Comparison of ENCODE assay signal across 9 cellular contexts in the genomic region with DNA sequence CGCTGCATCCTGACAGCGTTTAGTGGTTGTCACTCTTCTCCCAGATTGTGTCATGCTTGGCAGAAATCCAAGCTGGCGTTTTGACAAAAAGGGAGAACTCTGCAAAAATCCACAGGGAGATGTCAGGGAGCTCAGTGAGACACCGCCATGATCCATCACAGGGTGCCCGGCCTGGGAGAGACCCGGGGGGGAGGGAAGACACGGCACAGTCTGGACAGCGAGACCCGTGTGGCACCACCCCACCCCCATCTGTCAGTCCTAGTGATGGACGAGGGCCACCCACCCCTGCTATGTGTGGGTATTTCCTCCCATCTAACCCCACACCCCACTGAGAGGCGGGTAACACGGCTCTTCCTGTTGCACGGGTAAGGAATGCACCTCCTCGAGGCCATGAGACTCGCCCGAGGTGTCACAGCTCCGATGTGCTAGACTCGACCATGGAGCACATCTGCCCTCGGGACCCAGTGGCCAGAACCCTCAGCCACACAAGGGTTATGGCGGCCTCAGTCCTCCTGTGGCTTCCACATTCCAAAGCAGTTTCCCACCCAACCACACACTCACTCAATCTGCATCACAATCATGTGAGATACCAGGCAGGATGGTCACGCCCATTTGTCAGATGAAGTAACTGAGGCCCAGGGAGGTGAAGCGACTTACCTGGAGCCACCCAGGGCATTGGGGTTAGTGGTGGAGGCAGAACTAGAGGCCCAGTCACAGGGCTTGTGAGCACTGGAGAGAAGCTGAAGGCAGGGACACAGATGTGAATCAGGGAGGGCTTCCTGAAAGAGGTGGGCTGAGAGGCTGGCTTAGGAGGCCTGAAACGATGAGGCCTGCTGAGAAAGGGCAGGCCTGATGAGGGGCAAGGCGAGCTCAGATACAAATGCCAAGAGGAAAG.
A peak's percentile ranks its signal among the peaks of the same experiment; 100 is the strongest.
DNase-seq lines count a peak whose midpoint lies in the region; ATAC-seq lines count a peak whose summit lies in the region.
"Had no signal": no experiment of that assay in that cellular context is flagged by ENCODE, and none has a peak within 500 bp of the region (broad histone marks: within the 10 kb centered on the region; RNA-seq: fewer than 3 reads in every experiment).

No MANE protein-coding gene starts in this region.

- H3K79me1 ChIP-seq in mesendoderm (ENCODE audit: low read length), result no peaks in the 10 kb centered on the region

- WGBS in mesendoderm (ENCODE audit: extremely low coverage, insufficient coverage, low lambda C conversion rate), result no CpG with 5 or more reads among the region's 24 CpGs

- H3K27me3 ChIP-seq in mesendoderm (ENCODE audit: insufficient read depth, low read length, poor library complexity), result no peaks in the 10 kb centered on the region

- no peak overlapping the region for H2BK120ac ChIP-seq in mesendoderm (ENCODE audit: low read depth, low read length)

- H3K27ac ChIP-seq in caudate nucleus (ENCODE audit: low read depth, low read length), result no peak overlapping the region
- no peak overlapping the region for H3K27ac ChIP-seq in mesendoderm (ENCODE audit: low read depth, low read length)

- no peak overlapping the region for H3K18ac ChIP-seq in mesendoderm (ENCODE audit: low read length)

- H3K36me3 ChIP-seq in mesendoderm (ENCODE audit: control insufficient read depth, insufficient read depth, low read length), result no peaks in the 10 kb centered on the region

- no peak overlapping the region for H3K56ac ChIP-seq in mesendoderm (ENCODE audit: low read length)

- in situ Hi-C loops in KBM-7 (cut with MboI; ENCODE audit: low pct_unique_long_range_greater_than_20kb, low sequenced_read_pairs), result no loop called here

- no peaks in the 10 kb centered on the region for H3K79me2 ChIP-seq in mesendoderm (ENCODE audit: control insufficient read depth, insufficient read depth, low read length)

- H2BK15ac ChIP-seq in mesendoderm (replicated peaks; ENCODE audit: low read depth), result no peak overlapping the region

- DNase-seq in EH (ENCODE audit: low read depth), result peak; percentile 45
- peak; percentile 68 for DNase-seq in NCI-H1105 (lab: John Stamatoyannopoulos, UW)
- DNase-seq in caudate nucleus (lab: John Stamatoyannopoulos, UW), result peak in 45 of 61 donors; percentile 4 to 88 (median 46)
- peak; percentile 40 for DNase-seq in mesendoderm
- no peak for DNase-seq in KBM-7
- no peak for DNase-seq in germinal center (ENCODE audit: low spot score)
- DNase-seq: Caco-2; naive thymus-derived CD4-positive, alpha-beta T cell had no signal

- ATAC-seq in HG02852 (IDR thresholded peaks at IDR 0.05; ENCODE audit: unreplicated experiment), result no peak
- ATAC-seq: naive thymus-derived CD4-positive, alpha-beta T cell had no signal

- no peak overlapping the region for H3K4me3 ChIP-seq in mesendoderm (ENCODE audit: low read length)

- no peak overlapping the region for H3K4me2 ChIP-seq in mesendoderm (ENCODE audit: low read length)

- H3K4ac ChIP-seq in mesendoderm (ENCODE audit: low read depth, low read length), result no peak overlapping the region

- H2AK5ac ChIP-seq in mesendoderm (ENCODE audit: low read length), result no peak overlapping the region

- no peaks in the 10 kb centered on the region for H3K4me1 ChIP-seq in mesendoderm (ENCODE audit: control insufficient read depth, low read depth, low read length)
- H3K4me1 ChIP-seq: Caco-2 had no signal

- no peak overlapping the region for H2BK5ac ChIP-seq in mesendoderm (ENCODE audit: low read length)

- H3K23ac ChIP-seq in mesendoderm (ENCODE audit: low read length), result no peak overlapping the region

- H3K9ac ChIP-seq in mesendoderm (ENCODE audit: low read length), result no peak overlapping the region

- H4K8ac ChIP-seq in mesendoderm (ENCODE audit: low read depth, low read length), result no peak overlapping the region

- no peak overlapping the region for H4K5ac ChIP-seq in mesendoderm (ENCODE audit: low read length)

Comparison
In these comparisons a context has a peak if more than half of its experiments do, and no peak if none do; other contexts are left out.
1. DNase-seq: peak in EH (single experiment), NCI-H1105 (single experiment), caudate nucleus (45 of 61) and mesendoderm (single experiment); none in KBM-7 (single experiment) and germinal center (single experiment).